Comparison of ENCODE assay signal across 1 cellular context in genomic region chr2:74735009-74735408, GRCh38.
TF ChIP-seq lines count a peak whose summit lies in the region.

No MANE protein-coding gene starts in this region.

TF ChIP-seq in GM23338, 12 proteins besides CTCF, POLR2A, EP300 and RAD21 (continued from another document):
- TF ChIP-seq ZNF331 (CRISPR knock-in tag; IDR thresholded peaks at IDR 0.05; ENCODE audit: low read depth) (no peak), ZNF114 (CRISPR knock-in tag; IDR thresholded peaks at IDR 0.05) (no peak), CREB1 (CRISPR knock-in tag; IDR thresholded peaks at IDR 0.05; ENCODE audit: low read depth) (no peak), NANOG (IDR thresholded peaks at IDR 0.05; ENCODE audit: borderline replicate concordance) (no peak), EZH2phosphoT487 (IDR thresholded peaks at IDR 0.05; ENCODE audit: unreplicated experiment) (no peak), POLR2AphosphoS5 (IDR thresholded peaks at IDR 0.05; ENCODE audit: low read depth) (no peak), STAT1 (IDR thresholded peaks at IDR 0.05; ENCODE audit: unreplicated experiment) (no peak), REST (IDR thresholded peaks at IDR 0.05; ENCODE audit: unreplicated experiment) (no peak)
- TF ChIP-seq, protein P1, sequence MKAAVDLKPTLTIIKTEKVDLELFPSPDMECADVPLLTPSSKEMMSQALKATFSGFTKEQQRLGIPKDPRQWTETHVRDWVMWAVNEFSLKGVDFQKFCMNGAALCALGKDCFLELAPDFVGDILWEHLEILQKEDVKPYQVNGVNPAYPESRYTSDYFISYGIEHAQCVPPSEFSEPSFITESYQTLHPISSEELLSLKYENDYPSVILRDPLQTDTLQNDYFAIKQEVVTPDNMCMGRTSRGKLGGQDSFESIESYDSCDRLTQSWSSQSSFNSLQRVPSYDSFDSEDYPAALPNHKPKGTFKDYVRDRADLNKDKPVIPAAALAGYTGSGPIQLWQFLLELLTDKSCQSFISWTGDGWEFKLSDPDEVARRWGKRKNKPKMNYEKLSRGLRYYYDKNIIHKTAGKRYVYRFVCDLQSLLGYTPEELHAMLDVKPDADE (IDR thresholded peaks at IDR 0.05), result no peak
TF ChIP-seq in GM23338: peak in this region for 0.
